Comparison of ENCODE assay signal across 18 cellular contexts in the genomic region with DNA sequence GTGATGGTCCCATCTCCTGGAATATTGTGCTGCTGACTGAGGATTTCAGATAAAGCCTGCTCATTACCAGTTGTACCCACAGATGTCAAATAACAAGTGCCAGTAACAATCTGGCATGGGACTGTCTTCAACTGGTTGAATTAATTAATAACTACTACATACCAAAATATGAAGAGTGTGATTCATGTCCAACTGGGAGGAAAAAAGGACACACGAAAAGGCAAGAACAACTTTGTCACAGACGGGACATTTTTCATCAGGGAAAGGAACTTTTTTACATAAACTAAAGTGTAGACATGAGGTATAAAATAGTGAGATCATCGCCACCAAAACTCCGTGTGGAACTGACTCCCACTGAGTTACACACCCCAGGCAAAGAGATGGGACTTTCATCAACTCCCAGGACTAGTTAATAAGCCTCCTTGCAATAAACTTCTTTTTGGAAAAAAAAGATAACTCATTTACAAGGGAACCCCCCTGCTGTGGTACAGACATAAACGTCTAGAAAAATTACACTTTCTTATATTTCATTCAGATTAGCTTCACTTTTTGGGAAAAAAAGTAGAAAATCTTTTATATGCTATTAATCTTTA. TPM values are rescaled to one million over a fixed set of nuclear protein-coding genes. Genes with fewer than 3 reads are reported as not detected.
"Had no signal": no experiment of that assay in that cellular context is flagged by ENCODE, and none has a peak within 500 bp of the region (broad histone marks: within the 10 kb centered on the region; RNA-seq: fewer than 3 reads in every experiment).

No MANE protein-coding gene starts in this region.

- H3K4me3 Mint-ChIP-seq: activated naive CD4-positive, alpha-beta T cell treated with anti-CD3 and anti-CD28 coated beads for 36 hours; activated T-helper 17 cell treated with anti-CD3 and anti-CD28 coated beads, Interleukin-2, amount 50 U/mL, for 72 hours; nephron; stimulated activated naive CD8-positive, alpha-beta T cell treated with anti-CD3 and anti-CD28 coated beads, Interleukin-15, amount 100 ng/mL, for 72 hours; T-cell had no signal

- H3K36me3 ChIP-seq: cardiac muscle cell, sigmoid colon, upper lobe of left lung had no signal

- H3K4me1 Mint-ChIP-seq: activated T-helper 17 cell treated with anti-CD3 and anti-CD28 coated beads, Interleukin-2, amount 50 U/mL, for 72 hours; T-cell had no signal

- H3K27me3 Mint-ChIP-seq: stimulated activated naive CD8-positive, alpha-beta T cell treated with anti-CD3 and anti-CD28 coated beads, Interleukin-15, amount 100 ng/mL, for 72 hours had no signal

- H3K9me3 Mint-ChIP-seq: activated naive CD4-positive, alpha-beta T cell treated with anti-CD3 and anti-CD28 coated beads for 36 hours; activated T-helper 17 cell treated with anti-CD3 and anti-CD28 coated beads, Interleukin-2, amount 50 U/mL, for 72 hours; nephron; T-cell had no signal

- DNase-seq: activated CD4-positive, alpha-beta T cell treated with anti-CD3 and anti-CD28 coated beads for 1 hour; activated CD4-positive, alpha-beta T cell treated with anti-CD3 and anti-CD28 coated beads, Interleukin-2, amount 50 U/mL, for 4 hours; activated naive CD4-positive, alpha-beta T cell treated with anti-CD3 and anti-CD28 coated beads for 36 hours; hippocampal formation; left ventricle myocardium superior; mesendoderm; sigmoid colon; stimulated activated CD4-positive, alpha-beta T cell treated with anti-CD3 and anti-CD28 coated beads, Interleukin-1b, Interleukin-23, amount 100 ng/mL, for 48 hours; stimulated activated naive CD8-positive, alpha-beta T cell treated with anti-CD3 and anti-CD28 coated beads, Interleukin-15, amount 100 ng/mL, for 72 hours; T-cell; T1000; upper lobe of left lung had no signal

- H3K4me3 ChIP-seq: cardiac muscle cell, sigmoid colon, upper lobe of left lung had no signal

- H3K27ac Mint-ChIP-seq: activated naive CD4-positive, alpha-beta T cell treated with anti-CD3 and anti-CD28 coated beads for 36 hours; activated T-helper 17 cell treated with anti-CD3 and anti-CD28 coated beads, Interleukin-2, amount 50 U/mL, for 72 hours; stimulated activated naive CD8-positive, alpha-beta T cell treated with anti-CD3 and anti-CD28 coated beads, Interleukin-15, amount 100 ng/mL, for 72 hours; T-cell had no signal

- ATAC-seq: activated T-helper 17 cell treated with anti-CD3 and anti-CD28 coated beads, Interleukin-2, amount 50 U/mL, for 72 hours; left ventricle myocardium superior; stimulated activated naive CD8-positive, alpha-beta T cell treated with anti-CD3 and anti-CD28 coated beads, Interleukin-15, amount 100 ng/mL, for 72 hours; T-cell had no signal

- H3K27me3 ChIP-seq: cardiac muscle cell, sigmoid colon, upper lobe of left lung had no signal

- H3K27ac ChIP-seq: cardiac muscle cell, sigmoid colon, upper lobe of left lung, VCaP had no signal

- FAIRE-seq: endometrium had no signal

- H3K4me1 ChIP-seq: sigmoid colon, upper lobe of left lung had no signal

- H3K9me3 ChIP-seq: sigmoid colon, upper lobe of left lung had no signal

- H3K36me3 Mint-ChIP-seq: T-cell had no signal

RNA-seq across cellular contexts. Expression of a gene that starts 55.0 kb away (rescaled TPM):
- total RNA-seq: activated naive CD4-positive, alpha-beta T cell treated with anti-CD3 and anti-CD28 coated beads for 36 hours; activated T-helper 17 cell treated with anti-CD3 and anti-CD28 coated beads, Interleukin-2, amount 50 U/mL, for 72 hours; cardiac muscle cell; pulmonary artery endothelial cell; T-cell had no signal
